In the genomic region with DNA sequence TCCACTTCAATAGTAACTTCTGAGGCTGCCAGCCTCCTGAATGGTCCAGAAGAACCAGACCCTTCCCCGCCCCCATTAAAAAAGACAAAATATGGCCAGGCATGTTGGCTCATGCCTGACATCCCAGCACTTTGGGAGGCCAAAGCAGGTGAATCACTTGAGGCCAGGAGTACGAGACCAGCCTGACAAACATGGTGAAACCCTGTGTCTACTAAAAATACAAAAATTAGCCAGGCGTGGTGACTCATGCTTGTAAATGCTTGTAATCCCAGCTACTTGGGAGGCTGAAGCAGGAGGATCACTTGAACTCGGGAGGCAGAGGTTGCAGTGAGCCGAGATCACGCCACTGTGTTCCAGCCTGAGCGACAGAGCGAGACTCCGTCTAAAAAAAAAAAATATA, we compare ENCODE assay signal across 10 cellular contexts. TPM values are rescaled to one million over a fixed set of nuclear protein-coding genes. Genes with fewer than 3 reads are reported as not detected.
DNase-seq lines count a peak whose midpoint lies in the region; ATAC-seq, FAIRE-seq and TF ChIP-seq lines count a peak whose summit lies in the region.
"Not testable (repeated sequence)": the region's sequence is repeated elsewhere in the genome, so short reads cannot be mapped to it uniquely, and the experiment has no call there.
"Had no signal": no experiment of that assay in that cellular context is flagged by ENCODE, and none has a peak within 500 bp of the region (broad histone marks: within the 10 kb centered on the region; RNA-seq: fewer than 3 reads in every experiment).

No MANE protein-coding gene starts in this region.

- H3K27ac Mint-ChIP-seq in activated CD4-positive, alpha-beta memory T cell treated with anti-CD3 and anti-CD28 coated beads, Interleukin-2, amount 10 ng/mL, durations not matched to agents 7 days and 5 days = peak overlapping the region; percentile 91
- H3K27ac Mint-ChIP-seq in activated naive CD4-positive, alpha-beta T cell treated with anti-CD3 and anti-CD28 coated beads, Interleukin-2, amount 10 ng/mL, durations not matched to agents 7 days and 5 days = peak overlapping the region; percentile 80
- peak overlapping the region; percentile 33 for H3K27ac Mint-ChIP-seq in central memory CD8-positive, alpha-beta T cell (ENCODE audit: low read depth)

- TF ChIP-seq CTCF in HEK293 (tag by site-specific recombination; IDR thresholded peaks at IDR 0.05); foreskin keratinocyte (conservative IDR thresholded peaks at IDR 0.05): not testable (repeated sequence)

- not testable (repeated sequence) for H3K36me3 ChIP-seq in BLaER1; HEK293 (ENCODE audit: control insufficient read depth in 2 of 2, insufficient read depth in 1 of 2, low read length in 2 of 2)

- CTCF ChIA-PET in HEK293 (lab: Yijun Ruan, JAX); activated CD4-positive, alpha-beta memory T cell treated with anti-CD3 and anti-CD28 coated beads, Interleukin-2, amount 10 ng/mL, durations not matched to agents 7 days and 5 days (lab: Charles Lee); activated naive CD4-positive, alpha-beta T cell treated with anti-CD3 and anti-CD28 coated beads, Interleukin-2, amount 10 ng/mL, durations not matched to agents 7 days and 5 days (lab: Charles Lee): not testable (repeated sequence)

- not testable (repeated sequence) for H3K27me3 Mint-ChIP-seq in activated CD4-positive, alpha-beta memory T cell treated with anti-CD3 and anti-CD28 coated beads, Interleukin-2, amount 10 ng/mL, durations not matched to agents 7 days and 5 days; activated naive CD4-positive, alpha-beta T cell treated with anti-CD3 and anti-CD28 coated beads, Interleukin-2, amount 10 ng/mL, durations not matched to agents 7 days and 5 days; central memory CD8-positive, alpha-beta T cell

- peaks cover 80% of the 10 kb centered on the region for H3K4me1 ChIP-seq in BLaER1
- not testable (repeated sequence) for H3K4me1 ChIP-seq in HEK293 (ENCODE audit: control insufficient read depth, insufficient read depth, low read length); foreskin keratinocyte

- not testable (repeated sequence) for H3K9ac ChIP-seq in BLaER1

- not testable (repeated sequence) for H3K4me3 ChIP-seq in BLaER1; HEK293 (ENCODE audit: low read depth, low read length)

- H4K20me1 ChIP-seq in BLaER1 = not testable (repeated sequence)

- not testable (repeated sequence) for FAIRE-seq in RCC 7860 (lab: Jason Lieb, UNC)

- peak overlapping the region; percentile 85 for H3K4me3 Mint-ChIP-seq in activated CD4-positive, alpha-beta memory T cell treated with anti-CD3 and anti-CD28 coated beads, Interleukin-2, amount 10 ng/mL, durations not matched to agents 7 days and 5 days
- H3K4me3 Mint-ChIP-seq in activated naive CD4-positive, alpha-beta T cell treated with anti-CD3 and anti-CD28 coated beads, Interleukin-2, amount 10 ng/mL, durations not matched to agents 7 days and 5 days; central memory CD8-positive, alpha-beta T cell: not testable (repeated sequence)

- POLR2A ChIA-PET in HEK293 (lab: Yijun Ruan, JAX); activated CD4-positive, alpha-beta memory T cell treated with anti-CD3 and anti-CD28 coated beads, Interleukin-2, amount 10 ng/mL, durations not matched to agents 7 days and 5 days (lab: Charles Lee): not testable (repeated sequence)

- H3K9me3 ChIP-seq in BLaER1; HEK293 (ENCODE audit: control insufficient read depth, insufficient read depth, low read depth, low read length): not testable (repeated sequence)

- H3K27me3 ChIP-seq in BLaER1, foreskin keratinocyte: not testable (repeated sequence)

- H3K36me3 Mint-ChIP-seq in activated CD4-positive, alpha-beta memory T cell treated with anti-CD3 and anti-CD28 coated beads, Interleukin-2, amount 10 ng/mL, durations not matched to agents 7 days and 5 days (ENCODE audit: low read depth) = peaks cover 36% of the 10 kb centered on the region
- H3K36me3 Mint-ChIP-seq in activated naive CD4-positive, alpha-beta T cell treated with anti-CD3 and anti-CD28 coated beads, Interleukin-2, amount 10 ng/mL, durations not matched to agents 7 days and 5 days; central memory CD8-positive, alpha-beta T cell (ENCODE audit: insufficient read depth): not testable (repeated sequence)

- H3K4me1 Mint-ChIP-seq in activated CD4-positive, alpha-beta memory T cell treated with anti-CD3 and anti-CD28 coated beads, Interleukin-2, amount 10 ng/mL, durations not matched to agents 7 days and 5 days = peaks cover 85% of the 10 kb centered on the region
- H3K4me1 Mint-ChIP-seq in activated naive CD4-positive, alpha-beta T cell treated with anti-CD3 and anti-CD28 coated beads, Interleukin-2, amount 10 ng/mL, durations not matched to agents 7 days and 5 days = peaks cover 92% of the 10 kb centered on the region
- peaks cover 41% of the 10 kb centered on the region for H3K4me1 Mint-ChIP-seq in central memory CD8-positive, alpha-beta T cell

- 0 out of 2 replicates have a peak overlapping the region, but pooled peaks have one; percentile 73 for H3K27ac ChIP-seq in BLaER1
- not testable (repeated sequence) for H3K27ac ChIP-seq in HEK293 (ENCODE audit: extremely low read depth, low read depth, low read length); foreskin keratinocyte

- H3K4me2 ChIP-seq in BLaER1 = peak overlapping the region; percentile 57

- ATAC-seq in central memory CD8-positive, alpha-beta T cell (replicated peaks; ENCODE audit: extremely low read depth, poor library complexity, severe bottlenecking) = not testable (repeated sequence)
- ATAC-seq in foreskin keratinocyte = peak; percentile 3

- peak; percentile 2 for DNase-seq in RCC 7860 (ENCODE audit: low spot score)
- not testable (repeated sequence) for DNase-seq in activated CD4-positive, alpha-beta memory T cell treated with anti-CD3 and anti-CD28 coated beads, Interleukin-2, amount 10 ng/mL, durations not matched to agents 7 days and 5 days; activated naive CD4-positive, alpha-beta T cell treated with anti-CD3 and anti-CD28 coated beads, Interleukin-2, amount 10 ng/mL, durations not matched to agents 7 days and 5 days; central memory CD8-positive, alpha-beta T cell (ENCODE audit: low spot score in 2 of 2)
- peak in 1 of 2 donors; percentile 14 for DNase-seq in foreskin keratinocyte

- H3K9me3 Mint-ChIP-seq in activated CD4-positive, alpha-beta memory T cell treated with anti-CD3 and anti-CD28 coated beads, Interleukin-2, amount 10 ng/mL, durations not matched to agents 7 days and 5 days; activated naive CD4-positive, alpha-beta T cell treated with anti-CD3 and anti-CD28 coated beads, Interleukin-2, amount 10 ng/mL, durations not matched to agents 7 days and 5 days; central memory CD8-positive, alpha-beta T cell: not testable (repeated sequence)

TF ChIP-seq in HEK293, 187 proteins besides CTCF, POLR2A, EP300 and RAD21:
- TF ChIP-seq GLIS1 (tag by site-specific recombination; IDR thresholded peaks at IDR 0.05) = 0 out of 2 replicates have a peak, but pooled peaks have one; percentile 12

RNA-seq across cellular contexts. Expression of a gene that starts 2.3 kb away (rescaled TPM):
- 10 to 100 TPM; 65.3 to 67.2 TPM for total RNA-seq in activated CD4-positive, alpha-beta memory T cell treated with anti-CD3 and anti-CD28 coated beads, Interleukin-2, amount 10 ng/mL, durations not matched to agents 7 days and 5 days
- 0.07 TPM in 1 of 2 replicates, not detected in the other for total RNA-seq in foreskin keratinocyte
- polyA plus RNA-seq in foreskin keratinocyte = 0.04 and 0.06 TPM in 2 replicates
- total RNA-seq: LHCN-M2, Right ventricle myocardium superior, SJSA1 had no signal

Comparison
In these comparisons a context has a peak if more than half of its experiments do, and no peak if none do; other contexts are left out.
1. H3K27ac Mint-ChIP-seq: peak in every context shown above with its lines; median percentile 91 in activated CD4-positive, alpha-beta memory T cell treated with anti-CD3 and anti-CD28 coated beads, Interleukin-2, amount 10 ng/mL, durations not matched to agents 7 days and 5 days; 80 in activated naive CD4-positive, alpha-beta T cell treated with anti-CD3 and anti-CD28 coated beads, Interleukin-2, amount 10 ng/mL, durations not matched to agents 7 days and 5 days; 33 in central memory CD8-positive, alpha-beta T cell.
2. RNA of a gene that starts 2.3 kb away (total RNA-seq): 65.3 to 67.2 TPM in activated CD4-positive, alpha-beta memory T cell treated with anti-CD3 and anti-CD28 coated beads, Interleukin-2, amount 10 ng/mL, durations not matched to agents 7 days and 5 days; 0.07 TPM in foreskin keratinocyte; every median in the first group is over 10 times any median in the second.